ENCODE assay signal across 9 cellular contexts in genomic region chr13:73702419-73703071, GRCh38.
DNase-seq lines count a peak whose midpoint lies in the region; ATAC-seq, FAIRE-seq and TF ChIP-seq lines count a peak whose summit lies in the region.
"Had no signal": no experiment of that assay in that cellular context is flagged by ENCODE, and none has a peak within 500 bp of the region (broad histone marks: within the 10 kb centered on the region; RNA-seq: fewer than 3 reads in every experiment).

No MANE protein-coding gene starts in this region.

- no peak overlapping the region for H3K23ac ChIP-seq in H1 (ENCODE audit: insufficient read length)

- peak overlapping the region; percentile 64 for H3K4me3 Mint-ChIP-seq in CD8-positive, alpha-beta T cell

- DNase-seq in CD8-positive, alpha-beta T cell: peak in 4 of 7 experiments; percentile 13 to 51 (median 28)
- no peak for DNase-seq in H1 (ENCODE audit: low read depth in 1 of 2, low spot score in 2 of 2)
- no peak for DNase-seq in transverse colon
- no peak for DNase-seq in RCC 7860 (ENCODE audit: low spot score)
- no peak for DNase-seq in NCI-H1436 (lab: John Stamatoyannopoulos, UW)
- no peak for DNase-seq in left cardiac atrium
- DNase-seq: DND-41 had no signal

- H3K36me3 Mint-ChIP-seq in CD8-positive, alpha-beta T cell: peaks cover 39% of the 10 kb centered on the region

- no peaks in the 10 kb centered on the region for H3K9me3 ChIP-seq in CD8-positive, alpha-beta T cell (ENCODE audit: low read length)
- H3K9me3 ChIP-seq in OCI-LY3 (ENCODE audit: insufficient read depth, low read length) (no peaks in the 10 kb centered on the region), H1 (ENCODE audit: insufficient read depth in 2 of 2, low read depth in 1 of 2, low read length in 1 of 2) (no peaks in the 10 kb centered on the region), transverse colon (no peaks in the 10 kb centered on the region)

- H3K14ac ChIP-seq in H1 (ENCODE audit: insufficient read length): no peak overlapping the region

- H2BK120ac ChIP-seq in H1 (replicated peaks; ENCODE audit: low read depth, low read length): no peak overlapping the region

- no peak overlapping the region for H3K18ac ChIP-seq in H1 (ENCODE audit: extremely low read depth, low read length)

- no peaks in the 10 kb centered on the region for H3K23me2 ChIP-seq in H1 (ENCODE audit: low read depth, low read length)

- POLR2A ChIA-PET in CD8-positive, alpha-beta T cell (lab: Charles Lee): interaction anchor here (1.2 kb wide), 1 partner anchor 18 kb away, joined by 5 read pairs; no protein-coding TSS in a partner anchor
- POLR2A ChIA-PET in H1 (lab: Charles Lee; ENCODE audit: partially characterized antibody): no interaction called here

- TF ChIP-seq EP300 in H1 (IDR thresholded peaks at IDR 0.05; ENCODE audit: borderline replicate concordance in 1 of 2, low read depth in 2 of 2, low read length in 2 of 2): no peak
- TF ChIP-seq EP300 in transverse colon (IDR thresholded peaks at IDR 0.05; ENCODE audit: low read depth): no peak

- no peak overlapping the region for H2BK5ac ChIP-seq in H1 (ENCODE audit: low read depth, low read length)

- no peak for TF ChIP-seq POLR2A in H1 (IDR thresholded peaks at IDR 0.05; ENCODE audit: control extremely low read depth in 1 of 2, low read depth in 2 of 2, low read length in 2 of 2)
- TF ChIP-seq POLR2A in transverse colon (IDR thresholded peaks at IDR 0.05): no peak

- peak; percentile 83 for ATAC-seq in CD8-positive, alpha-beta T cell
- peak; percentile 84 for ATAC-seq in GM21619 (IDR thresholded peaks at IDR 0.05; ENCODE audit: unreplicated experiment)
- no peak for ATAC-seq in left cardiac atrium

- H3K79me2 ChIP-seq in OCI-LY3 (ENCODE audit: low read length): no peaks in the 10 kb centered on the region
- H3K79me2 ChIP-seq in H1 (ENCODE audit: control insufficient read depth in 1 of 2, insufficient read depth in 2 of 2, low read length in 2 of 2): no peaks in the 10 kb centered on the region

- peak overlapping the region; percentile 2 for H3K4me3 ChIP-seq in CD8-positive, alpha-beta T cell (ENCODE audit: low read depth, low read length)
- H3K4me3 ChIP-seq in OCI-LY3 (ENCODE audit: low read length) (peak overlapping the region; percentile 45), H1 (ENCODE audit: extremely low read depth in 1 of 4, insufficient read depth in 2 of 4, low read depth in 3 of 4, low read length in 4 of 4) (peak overlapping the region in 2 of 4 experiments; percentile 7 to 20; a peak in 3 of 8 replicates), transverse colon (no peak overlapping the region)

- H2BK20ac ChIP-seq in H1 (ENCODE audit: low read length): no peak overlapping the region

- no peak overlapping the region for H3K56ac ChIP-seq in H1 (replicated peaks; ENCODE audit: insufficient read length, low read depth, low read length)

- H4K91ac ChIP-seq in H1 (replicated peaks; ENCODE audit: insufficient read length, low read length): no peak overlapping the region

- TF ChIP-seq RAD21 in H1 (IDR thresholded peaks at IDR 0.05 in 1 of 2, conservative IDR thresholded peaks at IDR 0.05 in 1 of 2; ENCODE audit: low read depth in 2 of 2, low read length in 2 of 2): no peak

- H3K9me3 Mint-ChIP-seq in CD8-positive, alpha-beta T cell: no peaks in the 10 kb centered on the region

- H2AK5ac ChIP-seq in H1 (ENCODE audit: low read depth, low read length): no peak overlapping the region

- intact Hi-C loops in CD8-positive, alpha-beta T cell (cut with DNase I, micrococcal nuclease): no loop called here
- intact Hi-C loops in transverse colon (cut with DNase I; ENCODE audit: low total_unique reads) (no loop called here), left cardiac atrium (cut with DNase I) (loop anchor here in 1 of 2 donors (10.0 kb wide), 1 partner anchor 898 kb away; no protein-coding TSS in a partner anchor)

- no peaks in the 10 kb centered on the region for H3K27me3 Mint-ChIP-seq in CD8-positive, alpha-beta T cell (ENCODE audit: low read depth)

- no peaks in the 10 kb centered on the region for H3K79me1 ChIP-seq in H1 (ENCODE audit: low read depth, low read length)

- WGBS in H1 (ENCODE audit: extremely low coverage in 1 of 2, insufficient coverage in 1 of 2, insufficient read length in 1 of 2, insufficient replicate concordance in 2 of 2, low coverage in 1 of 2, low lambda C conversion rate in 2 of 2, missing lambda C conversion rate in 1 of 2), 2 experiments: 58% methylated on average over 8 of the region's 8 CpGs; no CpG with 5 or more reads in 1 of the 2 experiments
- WGBS in transverse colon (ENCODE audit: low coverage in 1 of 2), 2 donors: 62 to 68% methylated on average over 8 of the region's 8 CpGs

- H4K5ac ChIP-seq in H1 (ENCODE audit: insufficient read length, low read depth, low read length): no peak overlapping the region

- H3K4me1 Mint-ChIP-seq in CD8-positive, alpha-beta T cell (ENCODE audit: low read depth): peaks cover 32% of the 10 kb centered on the region

- H4K20me1 ChIP-seq in OCI-LY3 (ENCODE audit: insufficient read depth, low read length): no peaks in the 10 kb centered on the region
- H4K20me1 ChIP-seq in H1 (replicated peaks in 1 of 2; ENCODE audit: control insufficient read depth in 1 of 2, insufficient read depth in 2 of 2, low read length in 2 of 2): no peaks in the 10 kb centered on the region

- H3K4me2 ChIP-seq in OCI-LY3 (ENCODE audit: low read length) (peak overlapping the region; percentile 59), H1 (ENCODE audit: insufficient read depth in 1 of 2, low read depth in 2 of 2, low read length in 2 of 2) (peak overlapping the region; percentile 18 to 25; a peak in 2 of 4 replicates)

- no peak for TF ChIP-seq CTCF in CD8-positive, alpha-beta T cell (IDR thresholded peaks at IDR 0.05)
- TF ChIP-seq CTCF in OCI-LY3 (IDR thresholded peaks at IDR 0.05; ENCODE audit: low read depth, low read length) (no peak), H1 (IDR thresholded peaks at IDR 0.05; ENCODE audit: control extremely low read depth in 1 of 3, insufficient read depth in 1 of 3, low read depth in 1 of 3, low read length in 3 of 3) (no peak), transverse colon (IDR thresholded peaks at IDR 0.05) (no peak)

- H2BK12ac ChIP-seq in H1 (ENCODE audit: low read depth, low read length): no peak overlapping the region; the same call in 1 of the 2 replicates

- in situ Hi-C loops in transverse colon (cut with MboI; ENCODE audit: low pct_ligation_motif_present in 1 of 4, low pct_unique_long_range_greater_than_20kb in 1 of 4, low sequenced_read_pairs in 3 of 4): loop anchor here (10.0 to 25.0 kb wide), 7 partner anchors 638 to 898 kb away; partner anchors contain the start of gene KLF5 (in 2 of the 4)

- H2AFZ ChIP-seq in OCI-LY3 (ENCODE audit: low read depth, low read length): no peak overlapping the region
- H2AFZ ChIP-seq in H1 (ENCODE audit: low read length): no peak overlapping the region

- H3K27ac ChIP-seq in CD8-positive, alpha-beta T cell (ENCODE audit: low read depth, low read length): peak overlapping the region; percentile 47
- H3K27ac ChIP-seq in OCI-LY3 (ENCODE audit: low read length) (no peak overlapping the region), H1 (ENCODE audit: low read depth, low read length) (no peak overlapping the region), transverse colon (peak overlapping the region in 3 of 4 donors; percentile 10 to 39 (median 23))

- no peaks in the 10 kb centered on the region for H3K27me3 ChIP-seq in CD8-positive, alpha-beta T cell (ENCODE audit: insufficient read depth, low read length)
- H3K27me3 ChIP-seq in OCI-LY3 (ENCODE audit: low read depth, low read length): no peaks in the 10 kb centered on the region
- H3K27me3 ChIP-seq in H1 (replicated peaks in 1 of 4; ENCODE audit: control insufficient read depth in 3 of 4, extremely low read depth in 1 of 4, insufficient read depth in 3 of 4, low read length in 3 of 4): no peaks in the 10 kb centered on the region
- H3K27me3 ChIP-seq in transverse colon: no peaks in the 10 kb centered on the region

- H3K9ac ChIP-seq in OCI-LY3 (ENCODE audit: low read length): no peak overlapping the region
- H3K9ac ChIP-seq in H1 (replicated peaks in 1 of 4; ENCODE audit: extremely low read depth in 1 of 4, low read depth in 3 of 4, low read length in 3 of 4): 0 out of 7 replicates have a peak overlapping the region, but pooled peaks of 1 of the 4 experiments have one; percentile 7

- 0 out of 2 replicates have a peak overlapping the region, but pooled peaks have one; percentile 49 for H2BK15ac ChIP-seq in H1 (ENCODE audit: low read length)

- H3K36me3 ChIP-seq in CD8-positive, alpha-beta T cell (ENCODE audit: insufficient read depth, low read length): no peaks in the 10 kb centered on the region
- no peaks in the 10 kb centered on the region for H3K36me3 ChIP-seq in OCI-LY3 (replicated peaks; ENCODE audit: low read depth, low read length)
- H3K36me3 ChIP-seq in H1 (ENCODE audit: control insufficient read depth in 2 of 4, insufficient read depth in 4 of 4, low read length in 3 of 4): no peaks in the 10 kb centered on the region
- no peaks in the 10 kb centered on the region for H3K36me3 ChIP-seq in transverse colon

- no peak overlapping the region for H4K8ac ChIP-seq in H1 (ENCODE audit: extremely low read depth, insufficient read depth, low read length)

- peaks cover 24% of the 10 kb centered on the region for H3K4me1 ChIP-seq in CD8-positive, alpha-beta T cell (ENCODE audit: insufficient read depth, low read length)
- H3K4me1 ChIP-seq in OCI-LY3 (ENCODE audit: low read length) (peaks cover 14% of the 10 kb centered on the region), H1 (replicated peaks in 1 of 4; ENCODE audit: control insufficient read depth in 3 of 4, insufficient read depth in 4 of 4, low read length in 3 of 4) (peaks cover 3 to 13% (median 8%) of the 10 kb centered on the region in 4 experiments), transverse colon (peaks cover 0 to 11% (median 2%) of the 10 kb centered on the region in 4 donors)

- peak overlapping the region; percentile 96 for H3K27ac Mint-ChIP-seq in CD8-positive, alpha-beta T cell

- H3K4ac ChIP-seq in H1 (replicated peaks; ENCODE audit: insufficient read length, low read depth, low read length): no peak overlapping the region

- CTCF ChIA-PET in CD8-positive, alpha-beta T cell (lab: Charles Lee): interaction anchor here (0.6 to 1.5 kb wide), 4 partner anchors 53 to 472 kb away, joined by 3 read pairs; no protein-coding TSS in a partner anchor
- CTCF ChIA-PET in H1 (lab: Charles Lee; ENCODE audit: partially characterized antibody): interaction anchor here (0.6 to 0.9 kb wide), 3 partner anchors 286 to 863 kb away, joined by 3 to 5 read pairs (median 4); no protein-coding TSS in a partner anchor

- no peak for FAIRE-seq in H1 (lab: Jason Lieb, UNC)
- FAIRE-seq in RCC 7860 (lab: Jason Lieb, UNC): no peak

TF ChIP-seq in H1, 55 proteins besides CTCF, POLR2A, EP300 and RAD21 (continues in another document):
- TF ChIP-seq KDM1A (IDR thresholded peaks at IDR 0.05; ENCODE audit: borderline replicate concordance, low read length): no peak
- TF ChIP-seq ZNF274 (IDR thresholded peaks at IDR 0.05; ENCODE audit: borderline replicate concordance, extremely low read depth, low read length): no peak
- no peak for TF ChIP-seq SP1 (IDR thresholded peaks at IDR 0.05; ENCODE audit: low read depth, low read length)
- TF ChIP-seq HDAC6 (IDR thresholded peaks at IDR 0.05; ENCODE audit: low read depth, low read length): no peak
- no peak for TF ChIP-seq RXRA (IDR thresholded peaks at IDR 0.05; ENCODE audit: insufficient read depth, low read depth, low read length)
- TF ChIP-seq MAFK (IDR thresholded peaks at IDR 0.05; ENCODE audit: low read depth, low read length): no peak

Comparison
In these comparisons a context has a peak if more than half of its experiments do, and no peak if none do; other contexts are left out.
1. ATAC-seq: peak in CD8-positive, alpha-beta T cell (single experiment) and GM21619 (single experiment); none in left cardiac atrium (0 of 2).
2. DNase-seq: peak in CD8-positive, alpha-beta T cell (4 of 7); none in H1 (0 of 2), transverse colon (single experiment), RCC 7860 (single experiment), NCI-H1436 (single experiment) and left cardiac atrium (single experiment).
3. H3K27ac ChIP-seq: peak in CD8-positive, alpha-beta T cell (single experiment) and transverse colon (3 of 4); none in OCI-LY3 (single experiment) and H1 (single experiment).
4. H3K4me3 ChIP-seq: peak in CD8-positive, alpha-beta T cell (single experiment) and OCI-LY3 (single experiment); none in transverse colon (0 of 4).